Comparison of ENCODE assay signal across 17 cellular contexts in genomic region chr10:6280291-6280690, GRCh38.
DNase-seq lines count a peak whose midpoint lies in the region; ATAC-seq, FAIRE-seq and TF ChIP-seq lines count a peak whose summit lies in the region.
"Had no signal": no experiment of that assay in that cellular context is flagged by ENCODE, and none has a peak within 500 bp of the region (broad histone marks: within the 10 kb centered on the region; RNA-seq: fewer than 3 reads in every experiment).

No MANE protein-coding gene starts in this region.

- H3K4me2 ChIP-seq in trophoblast cell (ENCODE audit: low read length): no peak overlapping the region
- H3K4me2 ChIP-seq: BLaER1 had no signal

- no peaks in the 10 kb centered on the region for H3K36me3 ChIP-seq in trophoblast cell (ENCODE audit: control insufficient read depth in 1 of 2, insufficient read depth in 2 of 2, low read length in 2 of 2)

- POLR2A ChIA-PET in RWPE1 (lab: Yijun Ruan, JAX; ENCODE audit: low non-redundant PET): no interaction called here

- H3K18ac ChIP-seq in trophoblast cell (ENCODE audit: low read length): no peak overlapping the region

- CTCF ChIA-PET in RWPE1 (lab: Yijun Ruan, JAX): no interaction called here

- peak overlapping the region; percentile 47 for H2AK5ac ChIP-seq in trophoblast cell (ENCODE audit: low read length)

- H4K12ac ChIP-seq in trophoblast cell (ENCODE audit: low read depth, low read length): no peak overlapping the region

- H3K79me2 ChIP-seq in trophoblast cell (ENCODE audit: control insufficient read depth, insufficient read depth, low read length, poor library complexity): no peaks in the 10 kb centered on the region

- DNase-seq in G401 (ENCODE audit: low spot score) (peak; percentile 72), RCC 7860 (ENCODE audit: low spot score) (peak; percentile 51), trophoblast cell (no peak), foreskin keratinocyte (no peak), RWPE1 (ENCODE audit: low spot score) (no peak)
- DNase-seq: activated CD8-positive, alpha-beta memory T cell treated with anti-CD3 and anti-CD28 coated beads, Interleukin-2, amount 50 U/mL, for 48 hours; activated naive CD4-positive, alpha-beta T cell treated with anti-CD3 and anti-CD28 coated beads for 36 hours; effector memory CD4-positive, alpha-beta T cell; KG1; left colon; NCI-H1092 treated with DMSO at 0.1 percent for 48 hours; NCI-H82; posterior cingulate gyrus had no signal

- no peak overlapping the region for H3K9ac ChIP-seq in trophoblast cell (ENCODE audit: low read length)
- H3K9ac ChIP-seq: BLaER1 had no signal

- H3K27me3 ChIP-seq in trophoblast cell (ENCODE audit: insufficient read depth, low read length): no peaks in the 10 kb centered on the region
- H3K27me3 ChIP-seq in foreskin keratinocyte: no peaks in the 10 kb centered on the region
- H3K27me3 ChIP-seq: BLaER1 had no signal

- peak overlapping the region; percentile 34 for H2BK12ac ChIP-seq in trophoblast cell (ENCODE audit: low read length)

- no peak for FAIRE-seq in RCC 7860 (lab: Jason Lieb, UNC)

- H2AFZ ChIP-seq in trophoblast cell (ENCODE audit: insufficient read depth, low read length, poor library complexity): no peak overlapping the region

- H2BK5ac ChIP-seq in trophoblast cell (ENCODE audit: low read depth, low read length, poor library complexity): peak overlapping the region; percentile 53

- peak overlapping the region; percentile 21 for H2BK120ac ChIP-seq in trophoblast cell (ENCODE audit: insufficient read depth, low read length, poor library complexity)

- no peak overlapping the region for H3K23ac ChIP-seq in trophoblast cell (ENCODE audit: low read length)

- peak overlapping the region; percentile 41 for H3K27ac ChIP-seq in cingulate gyrus (ENCODE audit: low read depth, low read length)
- peak overlapping the region; percentile 52 for H3K27ac ChIP-seq in trophoblast cell (ENCODE audit: low read depth, low read length)
- no peak overlapping the region for H3K27ac ChIP-seq in foreskin keratinocyte
- no peak overlapping the region for H3K27ac ChIP-seq in RWPE1
- H3K27ac ChIP-seq: BLaER1 had no signal

- TF ChIP-seq CTCF in foreskin keratinocyte (conservative IDR thresholded peaks at IDR 0.05) (no peak), RWPE1 (conservative IDR thresholded peaks at IDR 0.05; ENCODE audit: low read depth) (no peak)

- in situ Hi-C loops in G401 (cut with HindIII; ENCODE audit: low sequenced_read_pairs): no loop called here

- H3K9me3 ChIP-seq in trophoblast cell (ENCODE audit: insufficient read depth, low read depth, low read length): no peaks in the 10 kb centered on the region

- H3K4ac ChIP-seq in trophoblast cell (ENCODE audit: low read depth, low read length): no peak overlapping the region

- no CpG with 5 or more reads among the region's 8 CpGs for WGBS in trophoblast cell (ENCODE audit: extremely low coverage, insufficient coverage, insufficient read length)

- H3K79me1 ChIP-seq in trophoblast cell (ENCODE audit: low read length): peaks cover 16% of the 10 kb centered on the region

- no peak overlapping the region for H4K8ac ChIP-seq in trophoblast cell (ENCODE audit: low read depth, low read length)

- H3K4me1 ChIP-seq in trophoblast cell (ENCODE audit: control insufficient read depth in 1 of 2, insufficient read depth in 2 of 2, low read length in 2 of 2): peaks cover 16 to 18% of the 10 kb centered on the region in 2 experiments
- H3K4me1 ChIP-seq in foreskin keratinocyte: peaks cover 10% of the 10 kb centered on the region

- no peak for ATAC-seq in foreskin keratinocyte
- no peak for ATAC-seq in HG03342 (IDR thresholded peaks at IDR 0.05; ENCODE audit: unreplicated experiment)
- no peak for ATAC-seq in HG03175 (IDR thresholded peaks at IDR 0.05; ENCODE audit: unreplicated experiment)

- peak overlapping the region; percentile 52 for H3K14ac ChIP-seq in trophoblast cell (ENCODE audit: low read length)

- H4K91ac ChIP-seq in trophoblast cell (ENCODE audit: low read depth, low read length): peak overlapping the region; percentile 60

- H3K4me3 ChIP-seq in trophoblast cell (ENCODE audit: low read depth, low read length): peak overlapping the region; percentile 19
- H3K4me3 ChIP-seq: BLaER1 had no signal

Comparison
In these comparisons a context has a peak if more than half of its experiments do, and no peak if none do; other contexts are left out.
1. DNase-seq: peak in G401 (single experiment) and RCC 7860 (single experiment); none in trophoblast cell (0 of 2), foreskin keratinocyte (0 of 2) and RWPE1 (single experiment).
2. H3K27ac ChIP-seq: peak in cingulate gyrus (single experiment) and trophoblast cell (single experiment); none in foreskin keratinocyte (single experiment) and RWPE1 (single experiment).